Comparison of ENCODE assay signal across 26 cellular contexts in the genomic region with DNA sequence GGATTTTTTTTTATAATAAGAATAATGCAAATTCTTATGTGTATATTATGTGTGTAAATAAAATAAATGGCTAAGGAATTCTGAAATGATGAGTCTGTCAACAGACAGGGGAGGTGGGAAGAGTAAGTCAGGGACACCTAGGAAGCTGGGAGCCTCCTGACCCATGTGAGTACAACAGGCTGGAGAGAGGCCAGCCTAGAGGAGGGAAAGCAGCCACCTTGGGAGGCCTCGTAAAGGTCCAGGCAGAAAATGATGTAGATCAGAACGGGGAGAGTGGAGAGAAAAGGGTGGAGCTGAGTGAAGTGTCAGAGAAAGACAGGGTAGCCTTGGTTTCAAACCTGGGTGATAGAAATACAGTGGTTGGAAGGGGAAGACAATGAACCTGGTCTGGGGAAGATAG. TPM values are rescaled to one million over a fixed set of nuclear protein-coding genes. Genes with fewer than 3 reads are reported as not detected.
DNase-seq lines count a peak whose midpoint lies in the region; ATAC-seq, FAIRE-seq and TF ChIP-seq lines count a peak whose summit lies in the region.
"Had no signal": no experiment of that assay in that cellular context is flagged by ENCODE, and none has a peak within 500 bp of the region (broad histone marks: within the 10 kb centered on the region; RNA-seq: fewer than 3 reads in every experiment).

No MANE protein-coding gene starts in this region.

- H3K4me1 ChIP-seq in heart left ventricle (peaks cover 0 to 51% (median 3%) of the 10 kb centered on the region in 12 donors), psoas muscle (peaks cover 52% of the 10 kb centered on the region)
- H3K4me1 ChIP-seq: A549; BE2C; BLaER1 treated with 17β-estradiol and CSF1 and Interleukin-3, amounts not matched to agents 10 nM and 100 nM; HAP-1 had no signal

- peak overlapping the region in 5 of 12 donors; percentile 2 to 45 (median 40) for H3K27ac ChIP-seq in heart left ventricle
- H3K27ac ChIP-seq in psoas muscle = peak overlapping the region; percentile 90
- H3K27ac ChIP-seq: A549; BLaER1 treated with 17β-estradiol and CSF1 and Interleukin-3, amounts not matched to agents 10 nM and 100 nM had no signal

- no peaks in the 10 kb centered on the region for H3K27me3 ChIP-seq in heart left ventricle
- no peaks in the 10 kb centered on the region for H3K27me3 ChIP-seq in psoas muscle (ENCODE audit: insufficient read depth in 3 of 3, low read length in 2 of 3)
- H3K27me3 ChIP-seq: BLaER1 treated with 17β-estradiol and CSF1 and Interleukin-3, amounts not matched to agents 10 nM and 100 nM had no signal

- peak overlapping the region; percentile 38 for H3K27ac Mint-ChIP-seq in activated naive CD4-positive, alpha-beta T cell treated with anti-CD3 and anti-CD28 coated beads, Interleukin-2, amount 10 ng/mL, durations not matched to agents 7 days and 5 days
- no peak overlapping the region for H3K27ac Mint-ChIP-seq in activated naive CD4-positive, alpha-beta T cell treated with anti-CD3 and anti-CD28 coated beads, Interleukin-2, amount 50 U/mL, for 72 hours
- H3K27ac Mint-ChIP-seq: CD14-positive monocyte; CD4-positive, alpha-beta T cell; CD8-positive, alpha-beta memory T cell; GM23338 had no signal

- intact Hi-C loops in heart left ventricle (cut with DNase I) (no loop called here), left cardiac atrium (cut with DNase I) (no loop called here), left ventricle myocardium superior (cut with micrococcal nuclease) (no loop called here), psoas muscle (cut with DNase I) (no loop called here)

- TF ChIP-seq POLR2A in heart left ventricle (IDR thresholded peaks at IDR 0.05) (no peak), H54 (IDR thresholded peaks at IDR 0.05; ENCODE audit: low read depth, low read length) (no peak)

- CTCF ChIA-PET in activated naive CD4-positive, alpha-beta T cell treated with anti-CD3 and anti-CD28 coated beads, Interleukin-2, amount 10 ng/mL, durations not matched to agents 7 days and 5 days (lab: Charles Lee) = no interaction called here

- H3K27me3 Mint-ChIP-seq in activated naive CD4-positive, alpha-beta T cell treated with anti-CD3 and anti-CD28 coated beads, Interleukin-2, amount 10 ng/mL, durations not matched to agents 7 days and 5 days = peaks cover 26% of the 10 kb centered on the region

- no peak for TF ChIP-seq CTCF in heart left ventricle (IDR thresholded peaks at IDR 0.05)
- TF ChIP-seq CTCF in psoas muscle (IDR thresholded peaks at IDR 0.05) = no peak

- WGBS in heart left ventricle, 4 donors = 27 to 31% (median 29%) methylated on average over 2 of the region's 2 CpGs
- WGBS in psoas muscle, 3 donors = 20 to 29% (median 24%) methylated on average over 2 of the region's 2 CpGs

- no peak for DNase-seq in activated naive CD4-positive, alpha-beta T cell treated with anti-CD3 and anti-CD28 coated beads, Interleukin-2, amount 10 ng/mL, durations not matched to agents 7 days and 5 days
- no peak for DNase-seq in activated naive CD4-positive, alpha-beta T cell treated with anti-CD3 and anti-CD28 coated beads, Interleukin-2, amount 50 U/mL, for 72 hours (ENCODE audit: low spot score in 2 of 2)
- DNase-seq in heart left ventricle = peak in 1 of 5 donors; percentile 38
- no peak for DNase-seq in left cardiac atrium
- DNase-seq in left ventricle myocardium superior = no peak
- DNase-seq in psoas muscle = no peak
- DNase-seq in H54 (ENCODE audit: insufficient read length, low spot score) = no peak
- DNase-seq: 8988T; ACHN; AML-193; BE2C; CD4-positive, alpha-beta T cell; CD8-positive, alpha-beta memory T cell; DMS 273 treated with DMSO at 0.1 percent for 48 hours; DMS79; EL; GDM1 had no signal

- H3K9me3 Mint-ChIP-seq in activated naive CD4-positive, alpha-beta T cell treated with anti-CD3 and anti-CD28 coated beads, Interleukin-2, amount 10 ng/mL, durations not matched to agents 7 days and 5 days = no peaks in the 10 kb centered on the region
- no peaks in the 10 kb centered on the region for H3K9me3 Mint-ChIP-seq in activated naive CD4-positive, alpha-beta T cell treated with anti-CD3 and anti-CD28 coated beads, Interleukin-2, amount 50 U/mL, for 72 hours
- H3K9me3 Mint-ChIP-seq: CD4-positive, alpha-beta T cell; CD8-positive, alpha-beta memory T cell; GM23338 had no signal

- H3K4me3 Mint-ChIP-seq in activated naive CD4-positive, alpha-beta T cell treated with anti-CD3 and anti-CD28 coated beads, Interleukin-2, amount 10 ng/mL, durations not matched to agents 7 days and 5 days = no peak overlapping the region
- H3K4me3 Mint-ChIP-seq: CD14-positive monocyte; CD4-positive, alpha-beta T cell; CD8-positive, alpha-beta memory T cell; GM23338 had no signal

- no peak for FAIRE-seq in H54 (lab: Jason Lieb, UNC)
- FAIRE-seq: D721Med, GM12878, GM19239 had no signal

- H3K36me3 Mint-ChIP-seq in activated naive CD4-positive, alpha-beta T cell treated with anti-CD3 and anti-CD28 coated beads, Interleukin-2, amount 10 ng/mL, durations not matched to agents 7 days and 5 days = no peaks in the 10 kb centered on the region
- H3K36me3 Mint-ChIP-seq in activated naive CD4-positive, alpha-beta T cell treated with anti-CD3 and anti-CD28 coated beads, Interleukin-2, amount 50 U/mL, for 72 hours = no peaks in the 10 kb centered on the region
- H3K36me3 Mint-ChIP-seq: CD14-positive monocyte; CD8-positive, alpha-beta memory T cell had no signal

- no peaks in the 10 kb centered on the region for H3K9me3 ChIP-seq in heart left ventricle
- no peaks in the 10 kb centered on the region for H3K9me3 ChIP-seq in psoas muscle
- H3K9me3 ChIP-seq: A549; BE2C; BLaER1 treated with 17β-estradiol and CSF1 and Interleukin-3, amounts not matched to agents 10 nM and 100 nM; HAP-1 had no signal

- H3K4me1 Mint-ChIP-seq in activated naive CD4-positive, alpha-beta T cell treated with anti-CD3 and anti-CD28 coated beads, Interleukin-2, amount 10 ng/mL, durations not matched to agents 7 days and 5 days = no peaks in the 10 kb centered on the region
- H3K4me1 Mint-ChIP-seq: CD14-positive monocyte; CD8-positive, alpha-beta memory T cell; GM23338 had no signal

- ATAC-seq in activated naive CD4-positive, alpha-beta T cell treated with anti-CD3 and anti-CD28 coated beads, Interleukin-2, amount 50 U/mL, for 72 hours = no peak
- ATAC-seq in heart left ventricle = peak in 3 of 4 donors; percentile 33 to 59 (median 41)
- ATAC-seq in left cardiac atrium = no peak
- peak; percentile 42 for ATAC-seq in left ventricle myocardium superior
- no peak for ATAC-seq in psoas muscle
- no peak for ATAC-seq in HG03457 (IDR thresholded peaks at IDR 0.05; ENCODE audit: unreplicated experiment)
- ATAC-seq: A549, GM12878, GM23338 had no signal

- no peak overlapping the region for H3K4me3 ChIP-seq in heart left ventricle
- H3K4me3 ChIP-seq in psoas muscle = no peak overlapping the region
- H3K4me3 ChIP-seq: A549; BLaER1 treated with 17β-estradiol and CSF1 and Interleukin-3, amounts not matched to agents 10 nM and 100 nM; GM12878; GM23338; HAP-1 had no signal

- H3K36me3 ChIP-seq in heart left ventricle = peaks cover 0 to 81% (median 3%) of the 10 kb centered on the region in 9 donors
- H3K36me3 ChIP-seq in psoas muscle (ENCODE audit: insufficient read depth in 1 of 2, low read depth in 1 of 2) = peaks cover 0 to 85% of the 10 kb centered on the region in 2 donors
- H3K36me3 ChIP-seq: BE2C; BLaER1 treated with 17β-estradiol and CSF1 and Interleukin-3, amounts not matched to agents 10 nM and 100 nM; HAP-1 had no signal

RNA-seq across cellular contexts. Expression of a gene that starts 6.9 kb away (rescaled TPM):
- total RNA-seq in activated naive CD4-positive, alpha-beta T cell treated with anti-CD3 and anti-CD28 coated beads, Interleukin-2, amount 50 U/mL, for 72 hours = not detected
- total RNA-seq in heart left ventricle (1,000 to 10,000 TPM in 6 of 9 donors, 100 to 1,000 TPM in 3; 651 to 2,789 (median 1,196) TPM), left cardiac atrium (100 to 1,000 TPM; 290 to 327 TPM), left ventricle myocardium superior (826 TPM), psoas muscle (1,000 to 10,000 TPM; 1,429 to 2,239 (median 2,182) TPM)
- polyA plus RNA-seq in heart left ventricle (100 to 1,000 TPM; 278 to 301 TPM), psoas muscle (100 to 1,000 TPM in 2 of 3 donors, 10 to 100 TPM in 1; 41.4 to 503 (median 320) TPM)
- total RNA-seq: CD4-positive, alpha-beta T cell; CD8-positive, alpha-beta memory T cell; GM12878; GM23338 had no signal
- polyA plus RNA-seq: A549; CD14-positive monocyte; CD8-positive, alpha-beta memory T cell; GM12878; GM23338 had no signal

RNA-seq across cellular contexts. Expression of a gene that starts 22.8 kb away (rescaled TPM):
- 10 to 100 TPM in 1 of 2 donors, 1 to 10 TPM in 1; 8.5 to 10.6 TPM for total RNA-seq in activated naive CD4-positive, alpha-beta T cell treated with anti-CD3 and anti-CD28 coated beads, Interleukin-2, amount 50 U/mL, for 72 hours
- 10 to 100 TPM in 5 of 9 donors, 1 to 10 TPM in 4; 5.5 to 32.7 (median 10.4) TPM for total RNA-seq in heart left ventricle
- 10 to 100 TPM in 1 of 2 donors, 1 to 10 TPM in 1; 4.8 to 18.8 TPM for polyA plus RNA-seq in heart left ventricle
- 10 to 100 TPM; 14.3 to 18.3 TPM for total RNA-seq in left cardiac atrium
- total RNA-seq in left ventricle myocardium superior = 15.5 TPM
- total RNA-seq in psoas muscle = 10 to 100 TPM in 3 of 4 donors, 1 to 10 TPM in 1; 8.2 to 12.4 (median 12.0) TPM
- 10 to 100 TPM in 1 of 3 donors, 1 to 10 TPM in 2; 4.5 to 24.7 (median 7.4) TPM for polyA plus RNA-seq in psoas muscle

Comparison
In these comparisons a context has a peak if more than half of its experiments do, and no peak if none do; other contexts are left out.
1. ATAC-seq: peak in heart left ventricle (3 of 4) and left ventricle myocardium superior (single experiment); none in activated naive CD4-positive, alpha-beta T cell treated with anti-CD3 and anti-CD28 coated beads, Interleukin-2, amount 50 U/mL, for 72 hours (0 of 2), left cardiac atrium (0 of 2), psoas muscle (0 of 4) and HG03457 (single experiment).
2. RNA of a gene that starts 6.9 kb away (total RNA-seq): 1,429 to 2,239 TPM in psoas muscle, 651 to 2,789 TPM in heart left ventricle, 826 TPM in left ventricle myocardium superior (single experiment) and 290 to 327 TPM in left cardiac atrium; not detected in activated naive CD4-positive, alpha-beta T cell treated with anti-CD3 and anti-CD28 coated beads, Interleukin-2, amount 50 U/mL, for 72 hours; every median in the first group is over 100 times any median in the second.